1 cellular context compared by ENCODE assay signal in genomic region chr19:56946164-56946563, GRCh38.
TF ChIP-seq lines count a peak whose summit lies in the region.

No MANE protein-coding gene starts in this region.

TF ChIP-seq in SK-N-SH, 30 proteins besides CTCF, POLR2A, EP300 and RAD21 (continued from another document):
- TF ChIP-seq PBX3 (IDR thresholded peaks at IDR 0.05) (no peak), TAF1 (IDR thresholded peaks at IDR 0.05; ENCODE audit: borderline replicate concordance, low read depth, low read length) (no peak), CHD2 (IDR thresholded peaks at IDR 0.05; ENCODE audit: low read length, partially characterized antibody) (no peak), RCOR1 (IDR thresholded peaks at IDR 0.05; ENCODE audit: low read length) (no peak), NRF1 (IDR thresholded peaks at IDR 0.05; ENCODE audit: low read depth, low read length) (no peak), REST (IDR thresholded peaks at IDR 0.05; ENCODE audit: low read depth, low read length) (no peak), ZBTB33 (IDR thresholded peaks at IDR 0.05; ENCODE audit: borderline replicate concordance, low read depth) (no peak), YY1 (IDR thresholded peaks at IDR 0.05; ENCODE audit: low read depth) (no peak), RXRA (IDR thresholded peaks at IDR 0.05; ENCODE audit: borderline replicate concordance, low read depth) (no peak), TEAD4 (IDR thresholded peaks at IDR 0.05; ENCODE audit: borderline replicate concordance, insufficient read depth) (no peak), RFX5 (IDR thresholded peaks at IDR 0.05; ENCODE audit: low read length) (no peak), MAX (IDR thresholded peaks at IDR 0.05; ENCODE audit: low read depth) (no peak)
